1 cellular context compared by ENCODE assay signal in the genomic region with DNA sequence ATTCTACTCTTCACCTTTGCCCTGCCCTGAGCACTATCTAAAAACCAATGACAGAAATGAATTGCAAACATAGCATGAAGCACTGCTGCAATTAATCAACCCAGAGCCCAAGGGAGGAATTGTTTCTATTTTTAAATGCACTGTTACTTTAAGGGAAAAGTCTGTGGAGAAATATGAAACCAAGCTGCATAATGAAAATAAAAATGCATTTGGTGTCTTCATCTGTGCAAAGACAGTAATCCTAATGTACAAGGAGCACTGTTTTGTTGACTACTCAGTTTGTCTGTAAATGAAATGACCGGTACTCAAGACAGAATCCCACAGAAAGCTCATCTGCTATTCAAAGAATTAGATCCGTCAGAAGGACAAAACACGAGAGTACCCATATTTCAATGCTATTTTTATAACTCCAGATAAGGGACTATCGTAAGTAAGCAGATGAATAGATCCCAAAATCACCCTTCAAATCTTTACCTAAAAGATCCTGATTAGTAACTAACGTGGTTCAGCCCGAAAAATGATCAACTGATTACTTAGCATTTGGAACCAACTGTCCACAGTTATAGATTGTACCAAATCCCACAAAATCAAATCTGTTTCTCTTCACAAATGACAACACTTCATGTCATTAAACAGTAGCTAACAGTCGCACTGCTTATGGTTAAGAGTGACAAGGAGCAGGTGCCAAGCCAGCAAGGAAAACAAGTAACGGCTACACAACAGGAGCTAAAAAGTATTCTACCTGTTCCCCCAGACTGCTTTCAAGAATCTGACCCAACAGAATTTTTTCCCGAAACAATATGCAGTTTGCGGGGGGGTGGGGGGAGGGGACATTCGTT.
TF ChIP-seq lines count a peak whose summit lies in the region.

No MANE protein-coding gene starts in this region.

TF ChIP-seq in HepG2, 621 proteins besides CTCF, POLR2A, EP300 and RAD21:
- TF ChIP-seq ZNF317 (CRISPR knock-in tag; IDR thresholded peaks at IDR 0.05) (no peak), ZNF788 (CRISPR knock-in tag; IDR thresholded peaks at IDR 0.05; ENCODE audit: borderline replicate concordance) (no peak), MXD1 (CRISPR knock-in tag; IDR thresholded peaks at IDR 0.05) (no peak), ZNF780A (CRISPR knock-in tag; IDR thresholded peaks at IDR 0.05) (no peak), NKX3-1 (CRISPR knock-in tag; IDR thresholded peaks at IDR 0.05) (no peak), BRD4 (CRISPR knock-in tag; IDR thresholded peaks at IDR 0.05) (no peak), KLF15 (CRISPR knock-in tag; IDR thresholded peaks at IDR 0.05; ENCODE audit: borderline replicate concordance) (no peak), TP53 (CRISPR knock-in tag; conservative IDR thresholded peaks at IDR 0.05) (no peak), ATF7 (IDR thresholded peaks at IDR 0.05) (no peak), ATF7 (CRISPR knock-in tag; IDR thresholded peaks at IDR 0.05) (no peak), CREB1 (IDR thresholded peaks at IDR 0.05) (no peak), CREB1 (CRISPR knock-in tag; IDR thresholded peaks at IDR 0.05) (no peak), FOXP1 (IDR thresholded peaks at IDR 0.05) (no peak), FOXP1 (CRISPR knock-in tag; IDR thresholded peaks at IDR 0.05) (no peak), ZNF256 (CRISPR knock-in tag; conservative IDR thresholded peaks at IDR 0.05) (no peak)
- TF ChIP-seq, protein P1, sequence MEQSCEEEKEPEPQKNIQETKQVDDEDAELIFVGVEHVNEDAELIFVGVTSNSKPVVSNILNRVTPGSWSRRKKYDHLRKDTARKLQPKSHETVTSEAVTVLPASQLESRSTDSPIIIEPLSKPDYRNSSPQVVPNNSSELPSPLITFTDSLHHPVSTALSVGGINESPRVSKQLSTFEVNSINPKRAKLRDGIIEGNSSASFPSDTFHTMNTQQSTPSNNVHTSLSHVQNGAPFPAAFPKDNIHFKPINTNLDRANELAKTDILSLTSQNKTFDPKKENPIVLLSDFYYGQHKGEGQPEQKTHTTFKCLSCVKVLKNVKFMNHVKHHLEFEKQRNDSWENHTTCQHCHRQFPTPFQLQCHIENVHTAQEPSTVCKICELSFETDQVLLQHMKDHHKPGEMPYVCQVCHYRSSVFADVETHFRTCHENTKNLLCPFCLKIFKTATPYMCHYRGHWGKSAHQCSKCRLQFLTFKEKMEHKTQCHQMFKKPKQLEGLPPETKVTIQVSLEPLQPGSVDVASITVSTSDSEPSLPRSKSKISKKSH (CRISPR knock-in tag; IDR thresholded peaks at IDR 0.05; ENCODE audit: borderline replicate concordance) = no peak
